Comparison of ENCODE assay signal across 1 cellular context in genomic region chr6:125956506-125957390, GRCh38.
TF ChIP-seq lines count a peak whose summit lies in the region.

Gene HINT3, plus strand, starts transcription at chr6:125956770. Its CDS starts 208 bp downstream, at chr6:125956978.

TF ChIP-seq in HepG2, 621 proteins besides CTCF, POLR2A, EP300 and RAD21 (continued from another document and continues in another):
- peak; percentile 91 for TF ChIP-seq HNF1B (CRISPR knock-in tag; IDR thresholded peaks at IDR 0.05)
- no peak; the same call in 1 of the 2 replicates for TF ChIP-seq ZNF468 (CRISPR knock-in tag; IDR thresholded peaks at IDR 0.05)
- TF ChIP-seq GPBP1L1 (CRISPR knock-in tag; IDR thresholded peaks at IDR 0.05), result no peak
- no peak for TF ChIP-seq PRDM4 (CRISPR knock-in tag; IDR thresholded peaks at IDR 0.05; ENCODE audit: borderline replicate concordance)
- peak; percentile 95 for TF ChIP-seq ZNF879 (CRISPR knock-in tag; IDR thresholded peaks at IDR 0.05)
- TF ChIP-seq FOXO4 (CRISPR knock-in tag; conservative IDR thresholded peaks at IDR 0.05), result peak; percentile 99
- peak; percentile 58; the same call in 1 of the 2 replicates for TF ChIP-seq KLF11 (CRISPR knock-in tag; IDR thresholded peaks at IDR 0.05)
- peak; percentile 70; the same call in 1 of the 2 replicates for TF ChIP-seq TERF1 (CRISPR knock-in tag; IDR thresholded peaks at IDR 0.05)
- TF ChIP-seq SAFB2 (CRISPR knock-in tag; IDR thresholded peaks at IDR 0.05; ENCODE audit: borderline replicate concordance, low read depth), result peak; percentile 94
- TF ChIP-seq ELF1 (CRISPR knock-in tag; IDR thresholded peaks at IDR 0.05), result peak; percentile 74
- TF ChIP-seq CBX2 (IDR thresholded peaks at IDR 0.05; ENCODE audit: low read depth, low read length), result no peak
- TF ChIP-seq CBX2 (CRISPR knock-in tag; IDR thresholded peaks at IDR 0.05; ENCODE audit: low read depth), result 0 out of 2 replicates have a peak, but pooled peaks have one; percentile 23
- no peak for TF ChIP-seq HOXA7 (CRISPR knock-in tag; IDR thresholded peaks at IDR 0.05)
- TF ChIP-seq BCL3 (CRISPR knock-in tag; IDR thresholded peaks at IDR 0.05), result peak; percentile 97
- peak; percentile 77; the same call in 1 of the 2 replicates for TF ChIP-seq ZBTB4 (CRISPR knock-in tag; IDR thresholded peaks at IDR 0.05; ENCODE audit: borderline replicate concordance)
- peak; percentile 67; the same call in 1 of the 2 replicates for TF ChIP-seq ETV5 (CRISPR knock-in tag; IDR thresholded peaks at IDR 0.05; ENCODE audit: borderline replicate concordance)
- 0 out of 2 replicates have a peak, but pooled peaks have one; percentile 82 for TF ChIP-seq REL (CRISPR knock-in tag; conservative IDR thresholded peaks at IDR 0.05)
- TF ChIP-seq ATF7 (IDR thresholded peaks at IDR 0.05), result peak; percentile 80
- peak; percentile 91 for TF ChIP-seq ATF7 (CRISPR knock-in tag; IDR thresholded peaks at IDR 0.05)
- TF ChIP-seq PBX3 (CRISPR knock-in tag; IDR thresholded peaks at IDR 0.05; ENCODE audit: borderline replicate concordance), result peak; percentile 40; the same call in 1 of the 2 replicates
- TF ChIP-seq TCF7L2 (IDR thresholded peaks at IDR 0.05; ENCODE audit: low read depth, low read length), result peak; percentile 81; the same call in 1 of the 2 replicates
- peak; percentile 99 for TF ChIP-seq KDM5B (CRISPR knock-in tag; IDR thresholded peaks at IDR 0.05; ENCODE audit: borderline replicate concordance)
- peak; percentile 71; the same call in 1 of the 2 replicates for TF ChIP-seq CSRNP1 (CRISPR knock-in tag; IDR thresholded peaks at IDR 0.05)
- peak; percentile 84 for TF ChIP-seq AGO2 (optimal IDR thresholded peaks at IDR 0.05; ENCODE audit: low read depth, low read length)
- TF ChIP-seq NFKB2 (CRISPR knock-in tag; IDR thresholded peaks at IDR 0.05; ENCODE audit: borderline replicate concordance), result peak; percentile 89; the same call in 1 of the 2 replicates
- peak; percentile 91; the same call in 1 of the 2 replicates for TF ChIP-seq ZBTB26 (CRISPR knock-in tag; IDR thresholded peaks at IDR 0.05; ENCODE audit: borderline replicate concordance)
- peak; percentile 87 for TF ChIP-seq SIN3B (IDR thresholded peaks at IDR 0.05; ENCODE audit: low read length)
- peak; percentile 57 for TF ChIP-seq TEF (CRISPR knock-in tag; IDR thresholded peaks at IDR 0.05)
- TF ChIP-seq ZBTB38 (CRISPR knock-in tag; IDR thresholded peaks at IDR 0.05), result peak; percentile 87
- 0 out of 2 replicates have a peak, but pooled peaks have one; percentile 21 for TF ChIP-seq ZSCAN30 (CRISPR knock-in tag; IDR thresholded peaks at IDR 0.05)
- TF ChIP-seq ZBTB7B (CRISPR knock-in tag; IDR thresholded peaks at IDR 0.05), result peak; percentile 95
- TF ChIP-seq GZF1 (CRISPR knock-in tag; IDR thresholded peaks at IDR 0.05), result peak; percentile 92; the same call in 1 of the 2 replicates
- peak; percentile 66; the same call in 1 of the 2 replicates for TF ChIP-seq MXD4 (CRISPR knock-in tag; IDR thresholded peaks at IDR 0.05)
- peak; percentile 81 for TF ChIP-seq ZNF644 (CRISPR knock-in tag; IDR thresholded peaks at IDR 0.05; ENCODE audit: low read depth)
- 0 out of 2 replicates have a peak, but pooled peaks have one; percentile 53 for TF ChIP-seq ZNF512 (CRISPR knock-in tag; IDR thresholded peaks at IDR 0.05)
- TF ChIP-seq IRF1 (CRISPR knock-in tag; IDR thresholded peaks at IDR 0.05; ENCODE audit: low read depth), result no peak
